23 cellular contexts compared by ENCODE assay signal in the genomic region with DNA sequence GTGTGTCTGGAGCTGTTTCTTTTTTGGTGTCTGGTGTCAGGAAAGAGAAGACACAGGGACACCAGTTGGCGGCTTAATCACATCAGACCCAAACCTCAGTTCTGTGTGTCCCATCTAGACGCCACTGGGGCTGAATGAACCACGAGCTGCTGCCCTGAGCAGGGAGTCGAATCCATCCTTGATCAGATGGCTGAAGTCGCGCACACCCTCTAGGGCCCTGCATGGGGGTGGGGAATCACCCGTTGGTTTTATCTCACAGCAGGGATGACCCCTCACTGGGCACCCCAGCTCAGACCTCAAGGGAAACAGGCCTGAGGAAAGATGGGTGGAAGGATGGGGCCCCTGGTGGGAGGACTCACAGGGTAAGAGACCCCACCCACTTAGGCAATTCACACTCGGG.
DNase-seq lines count a peak whose midpoint lies in the region; ATAC-seq and TF ChIP-seq lines count a peak whose summit lies in the region.
"Had no signal": no experiment of that assay in that cellular context is flagged by ENCODE, and none has a peak within 500 bp of the region (broad histone marks: within the 10 kb centered on the region; RNA-seq: fewer than 3 reads in every experiment).

No MANE protein-coding gene starts in this region.

- intact Hi-C loops in colonic mucosa (cut with DNase I) (no loop called here), posterior vena cava (cut with DNase I) (no loop called here), sciatic nerve (cut with DNase I) (no loop called here)

- no peaks in the 10 kb centered on the region for H3K36me3 ChIP-seq in HEK293 (ENCODE audit: control insufficient read depth in 2 of 2, insufficient read depth in 1 of 2, low read length in 2 of 2)
- H3K36me3 ChIP-seq in colonic mucosa: no peaks in the 10 kb centered on the region
- H3K36me3 ChIP-seq: BE2C, BLaER1 had no signal

- no peak overlapping the region for H3K4me3 ChIP-seq in HEK293 (ENCODE audit: low read depth, low read length)
- H3K4me3 ChIP-seq in colonic mucosa: no peak overlapping the region
- H3K4me3 ChIP-seq: BLaER1 had no signal

- POLR2A ChIA-PET in HEK293 (lab: Yijun Ruan, JAX): no interaction called here

- H3K9ac ChIP-seq in colonic mucosa (ENCODE audit: low read depth in 2 of 2, low read length in 2 of 2): no peak overlapping the region
- H3K9ac ChIP-seq: BLaER1 had no signal

- H3K27me3 ChIP-seq in colonic mucosa: no peaks in the 10 kb centered on the region
- H3K27me3 ChIP-seq: BLaER1 had no signal

- CTCF ChIA-PET in HEK293 (lab: Yijun Ruan, JAX): interaction anchor here (2.4 kb wide), 1 partner anchor 136 kb away, joined by 12 read pairs; no protein-coding TSS in a partner anchor

- TF ChIP-seq CTCF in HEK293 (tag by site-specific recombination; IDR thresholded peaks at IDR 0.05): no peak
- no peak for TF ChIP-seq CTCF in colonic mucosa (IDR thresholded peaks at IDR 0.05)

- no peak overlapping the region for H3K27ac ChIP-seq in HEK293 (ENCODE audit: extremely low read depth, low read depth, low read length)
- no peak overlapping the region for H3K27ac ChIP-seq in colonic mucosa
- H3K27ac ChIP-seq: BLaER1 had no signal

- H3K4me1 ChIP-seq in HEK293 (ENCODE audit: control insufficient read depth, insufficient read depth, low read length): 0 out of 2 replicates have a peak, but pooled peaks cover 2% of the 10 kb centered on the region
- no peaks in the 10 kb centered on the region for H3K4me1 ChIP-seq in colonic mucosa
- H3K4me1 ChIP-seq: BE2C had no signal

- no peak for ATAC-seq in HG03095 (IDR thresholded peaks at IDR 0.05; ENCODE audit: unreplicated experiment)
- no peak for ATAC-seq in GM21515 (IDR thresholded peaks at IDR 0.05; ENCODE audit: unreplicated experiment)
- ATAC-seq in sciatic nerve: no peak

- DNase-seq in colonic mucosa (peak; percentile 15), posterior vena cava (ENCODE audit: low spot score) (peak; percentile 36), NCI-H1417 treated with DMSO at 0.1 percent for 48 hours (lab: John Stamatoyannopoulos, UW) (no peak), sciatic nerve (ENCODE audit: low spot score) (no peak)
- DNase-seq: 8988T; ACHN; BE2C; C1 segment of cervical spinal cord; CD4-positive, alpha-beta memory T cell; CD4-positive, CD25-positive, alpha-beta regulatory T cell; CD8-positive, alpha-beta memory T cell; COR-L47; DMS 273 treated with DMSO at 0.1 percent for 48 hours; DMS153; DMS53; DMS79; DND-41; EL; GF-D8 had no signal

- no peaks in the 10 kb centered on the region for H3K9me3 ChIP-seq in HEK293 (ENCODE audit: control insufficient read depth, insufficient read depth, low read depth, low read length)
- no peaks in the 10 kb centered on the region for H3K9me3 ChIP-seq in colonic mucosa
- H3K9me3 ChIP-seq: BE2C, BLaER1 had no signal

TF ChIP-seq in HEK293, 187 proteins besides CTCF, POLR2A, EP300 and RAD21:
- TF ChIP-seq GLI2 (tag by site-specific recombination; IDR thresholded peaks at IDR 0.05; ENCODE audit: borderline replicate concordance, low read depth) (no peak), ZIC2 (tag by site-specific recombination; IDR thresholded peaks at IDR 0.05) (peak; percentile 66; the same call in 1 of the 2 replicates)
TF ChIP-seq in HEK293: peak in this region for 1.

Comparison
In these comparisons a context has a peak if more than half of its experiments do, and no peak if none do; other contexts are left out.
1. DNase-seq: peak in colonic mucosa (single experiment) and posterior vena cava (single experiment); none in NCI-H1417 treated with DMSO at 0.1 percent for 48 hours (single experiment) and sciatic nerve (single experiment).